Comparison of ENCODE assay signal across 1 cellular context in the genomic region with DNA sequence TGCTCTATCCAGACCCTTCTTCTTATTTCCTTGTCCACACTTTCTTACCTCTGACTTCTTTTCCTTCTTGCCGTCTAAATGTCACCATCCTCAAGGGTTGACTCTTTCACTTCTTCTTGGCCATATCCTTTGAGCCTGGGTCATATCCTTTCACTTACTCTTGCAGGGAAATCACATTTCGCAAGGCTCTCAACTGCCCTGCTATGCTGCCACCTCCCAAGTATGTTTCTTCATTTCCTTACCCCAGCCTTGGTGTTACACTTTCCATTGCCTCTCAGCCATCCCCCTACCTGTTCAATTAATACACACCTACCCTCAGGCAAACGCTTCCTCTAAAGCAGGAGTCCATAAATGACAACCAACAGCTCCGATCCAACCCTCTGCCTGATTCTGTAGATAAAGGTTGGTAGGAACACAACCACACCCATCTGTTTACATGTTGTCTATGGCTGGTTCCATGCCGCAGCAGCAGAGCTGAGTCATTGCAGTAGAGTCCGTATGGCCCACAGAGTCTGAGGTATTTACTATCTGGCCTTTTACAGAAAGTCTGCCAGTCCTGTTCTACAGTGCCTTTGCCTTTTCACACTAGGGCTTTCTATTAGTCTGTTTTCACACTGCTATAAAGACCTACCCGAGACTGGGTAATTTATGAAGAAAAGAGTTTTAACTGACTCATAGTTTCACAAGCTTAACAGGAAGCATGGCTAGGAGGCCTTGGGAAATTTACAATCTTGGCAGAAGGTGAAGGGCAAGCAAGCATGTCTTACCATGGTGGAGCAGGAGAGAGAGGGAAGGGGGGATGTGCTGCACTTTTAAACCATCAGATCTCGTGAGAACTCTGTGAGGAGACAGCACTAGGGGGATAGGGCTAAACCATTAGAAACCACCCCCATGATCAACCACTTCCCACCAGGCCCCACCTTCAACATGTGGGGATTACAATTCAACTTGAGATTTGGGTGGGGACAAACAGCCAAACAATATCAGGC.
TF ChIP-seq lines count a peak whose summit lies in the region.

No MANE protein-coding gene starts in this region.

TF ChIP-seq in K562, 482 proteins besides CTCF, POLR2A, EP300 and RAD21 (continued from another document and continues in another):
- TF ChIP-seq MAFF (IDR thresholded peaks at IDR 0.05; ENCODE audit: low read length) (peak; percentile 86), XRCC3 (IDR thresholded peaks at IDR 0.05) (no peak), BACH1 (tag; IDR thresholded peaks at IDR 0.05) (peak; percentile 79), MAFG (tag; conservative IDR thresholded peaks at IDR 0.05) (peak; percentile 88), SMARCA5 (IDR thresholded peaks at IDR 0.05) (peak; percentile 67; the same call in 1 of the 2 replicates), ZNF431 (CRISPR knock-in tag; IDR thresholded peaks at IDR 0.05) (no peak), ASH1L (IDR thresholded peaks at IDR 0.05; ENCODE audit: borderline replicate concordance, low read depth, partially characterized antibody) (no peak), NFE2 (IDR thresholded peaks at IDR 0.05; ENCODE audit: low read depth) (peak; percentile 95), CBFA2T3 (IDR thresholded peaks at IDR 0.05) (0 out of 2 replicates have a peak, but pooled peaks have one; percentile 12), ELF4 (CRISPR knock-in tag; IDR thresholded peaks at IDR 0.05) (0 out of 2 replicates have a peak, but pooled peaks have one; percentile 39), SOX6 (IDR thresholded peaks at IDR 0.05) (peak; percentile 63), SRSF1 (IDR thresholded peaks at IDR 0.05; ENCODE audit: low read depth, low read length) (no peak), NRF1 (conservative IDR thresholded peaks at IDR 0.05 in 1 of 2, IDR thresholded peaks at IDR 0.05 in 1 of 2) (no peak), DMBX1 (CRISPR knock-in tag; IDR thresholded peaks at IDR 0.05; ENCODE audit: borderline replicate concordance) (0 out of 2 replicates have a peak, but pooled peaks have one; percentile 30), ZNF583 (CRISPR knock-in tag; IDR thresholded peaks at IDR 0.05) (no peak), TCF7L2 (IDR thresholded peaks at IDR 0.05; ENCODE audit: low read depth, low read length) (no peak), FOXK1 (CRISPR knock-in tag; IDR thresholded peaks at IDR 0.05; ENCODE audit: borderline replicate concordance) (no peak), ETV6 (IDR thresholded peaks at IDR 0.05; ENCODE audit: borderline replicate concordance in 1 of 2, low read depth in 2 of 2, low read length in 1 of 2) (no peak), ETV6 (CRISPR knock-in tag; IDR thresholded peaks at IDR 0.05; ENCODE audit: borderline replicate concordance) (no peak), JUND (IDR thresholded peaks at IDR 0.05; ENCODE audit: borderline replicate concordance, low read depth, low read length) (peak; percentile 68; the same call in 1 of the 2 replicates), JUND (tag; IDR thresholded peaks at IDR 0.05; ENCODE audit: borderline replicate concordance, low read depth, low read length) (peak; percentile 79; the same call in 2 of the 3 replicates), ZNF197 (CRISPR knock-in tag; IDR thresholded peaks at IDR 0.05; ENCODE audit: low read depth) (peak; percentile 42; the same call in 1 of the 2 replicates)
- TF ChIP-seq, protein P1, sequence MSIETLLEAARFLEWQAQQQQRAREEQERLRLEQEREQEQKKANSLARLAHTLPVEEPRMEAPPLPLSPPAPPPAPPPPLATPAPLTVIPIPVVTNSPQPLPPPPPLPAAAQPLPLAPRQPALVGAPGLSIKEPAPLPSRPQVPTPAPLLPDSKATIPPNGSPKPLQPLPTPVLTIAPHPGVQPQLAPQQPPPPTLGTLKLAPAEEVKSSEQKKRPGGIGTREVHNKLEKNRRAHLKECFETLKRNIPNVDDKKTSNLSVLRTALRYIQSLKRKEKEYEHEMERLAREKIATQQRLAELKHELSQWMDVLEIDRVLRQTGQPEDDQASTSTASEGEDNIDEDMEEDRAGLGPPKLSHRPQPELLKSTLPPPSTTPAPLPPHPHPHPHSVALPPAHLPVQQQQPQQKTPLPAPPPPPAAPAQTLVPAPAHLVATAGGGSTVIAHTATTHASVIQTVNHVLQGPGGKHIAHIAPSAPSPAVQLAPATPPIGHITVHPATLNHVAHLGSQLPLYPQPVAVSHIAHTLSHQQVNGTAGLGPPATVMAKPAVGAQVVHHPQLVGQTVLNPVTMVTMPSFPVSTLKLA (conservative IDR thresholded peaks at IDR 0.05), result peak; percentile 39 to 57; a peak in 2 of 4 replicates
- TF ChIP-seq, protein P2, sequence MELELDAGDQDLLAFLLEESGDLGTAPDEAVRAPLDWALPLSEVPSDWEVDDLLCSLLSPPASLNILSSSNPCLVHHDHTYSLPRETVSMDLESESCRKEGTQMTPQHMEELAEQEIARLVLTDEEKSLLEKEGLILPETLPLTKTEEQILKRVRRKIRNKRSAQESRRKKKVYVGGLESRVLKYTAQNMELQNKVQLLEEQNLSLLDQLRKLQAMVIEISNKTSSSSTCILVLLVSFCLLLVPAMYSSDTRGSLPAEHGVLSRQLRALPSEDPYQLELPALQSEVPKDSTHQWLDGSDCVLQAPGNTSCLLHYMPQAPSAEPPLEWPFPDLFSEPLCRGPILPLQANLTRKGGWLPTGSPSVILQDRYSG (tag; conservative IDR thresholded peaks at IDR 0.05; ENCODE audit: low read depth), result peak; percentile 68; the same call in 1 of the 2 replicates
- TF ChIP-seq, protein P3, sequence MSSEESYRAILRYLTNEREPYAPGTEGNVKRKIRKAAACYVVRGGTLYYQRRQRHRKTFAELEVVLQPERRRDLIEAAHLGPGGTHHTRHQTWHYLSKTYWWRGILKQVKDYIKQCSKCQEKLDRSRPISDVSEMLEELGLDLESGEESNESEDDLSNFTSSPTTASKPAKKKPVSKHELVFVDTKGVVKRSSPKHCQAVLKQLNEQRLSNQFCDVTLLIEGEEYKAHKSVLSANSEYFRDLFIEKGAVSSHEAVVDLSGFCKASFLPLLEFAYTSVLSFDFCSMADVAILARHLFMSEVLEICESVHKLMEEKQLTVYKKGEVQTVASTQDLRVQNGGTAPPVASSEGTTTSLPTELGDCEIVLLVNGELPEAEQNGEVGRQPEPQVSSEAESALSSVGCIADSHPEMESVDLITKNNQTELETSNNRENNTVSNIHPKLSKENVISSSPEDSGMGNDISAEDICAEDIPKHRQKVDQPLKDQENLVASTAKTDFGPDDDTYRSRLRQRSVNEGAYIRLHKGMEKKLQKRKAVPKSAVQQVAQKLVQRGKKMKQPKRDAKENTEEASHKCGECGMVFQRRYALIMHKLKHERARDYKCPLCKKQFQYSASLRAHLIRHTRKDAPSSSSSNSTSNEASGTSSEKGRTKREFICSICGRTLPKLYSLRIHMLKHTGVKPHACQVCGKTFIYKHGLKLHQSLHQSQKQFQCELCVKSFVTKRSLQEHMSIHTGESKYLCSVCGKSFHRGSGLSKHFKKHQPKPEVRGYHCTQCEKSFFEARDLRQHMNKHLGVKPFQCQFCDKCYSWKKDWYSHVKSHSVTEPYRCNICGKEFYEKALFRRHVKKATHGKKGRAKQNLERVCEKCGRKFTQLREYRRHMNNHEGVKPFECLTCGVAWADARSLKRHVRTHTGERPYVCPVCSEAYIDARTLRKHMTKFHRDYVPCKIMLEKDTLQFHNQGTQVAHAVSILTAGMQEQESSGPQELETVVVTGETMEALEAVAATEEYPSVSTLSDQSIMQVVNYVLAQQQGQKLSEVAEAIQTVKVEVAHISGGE (CRISPR knock-in tag; IDR thresholded peaks at IDR 0.05), result peak in 1 of 3 experiments; percentile 57; a peak in 1 of 6 replicates
- TF ChIP-seq, protein P4, sequence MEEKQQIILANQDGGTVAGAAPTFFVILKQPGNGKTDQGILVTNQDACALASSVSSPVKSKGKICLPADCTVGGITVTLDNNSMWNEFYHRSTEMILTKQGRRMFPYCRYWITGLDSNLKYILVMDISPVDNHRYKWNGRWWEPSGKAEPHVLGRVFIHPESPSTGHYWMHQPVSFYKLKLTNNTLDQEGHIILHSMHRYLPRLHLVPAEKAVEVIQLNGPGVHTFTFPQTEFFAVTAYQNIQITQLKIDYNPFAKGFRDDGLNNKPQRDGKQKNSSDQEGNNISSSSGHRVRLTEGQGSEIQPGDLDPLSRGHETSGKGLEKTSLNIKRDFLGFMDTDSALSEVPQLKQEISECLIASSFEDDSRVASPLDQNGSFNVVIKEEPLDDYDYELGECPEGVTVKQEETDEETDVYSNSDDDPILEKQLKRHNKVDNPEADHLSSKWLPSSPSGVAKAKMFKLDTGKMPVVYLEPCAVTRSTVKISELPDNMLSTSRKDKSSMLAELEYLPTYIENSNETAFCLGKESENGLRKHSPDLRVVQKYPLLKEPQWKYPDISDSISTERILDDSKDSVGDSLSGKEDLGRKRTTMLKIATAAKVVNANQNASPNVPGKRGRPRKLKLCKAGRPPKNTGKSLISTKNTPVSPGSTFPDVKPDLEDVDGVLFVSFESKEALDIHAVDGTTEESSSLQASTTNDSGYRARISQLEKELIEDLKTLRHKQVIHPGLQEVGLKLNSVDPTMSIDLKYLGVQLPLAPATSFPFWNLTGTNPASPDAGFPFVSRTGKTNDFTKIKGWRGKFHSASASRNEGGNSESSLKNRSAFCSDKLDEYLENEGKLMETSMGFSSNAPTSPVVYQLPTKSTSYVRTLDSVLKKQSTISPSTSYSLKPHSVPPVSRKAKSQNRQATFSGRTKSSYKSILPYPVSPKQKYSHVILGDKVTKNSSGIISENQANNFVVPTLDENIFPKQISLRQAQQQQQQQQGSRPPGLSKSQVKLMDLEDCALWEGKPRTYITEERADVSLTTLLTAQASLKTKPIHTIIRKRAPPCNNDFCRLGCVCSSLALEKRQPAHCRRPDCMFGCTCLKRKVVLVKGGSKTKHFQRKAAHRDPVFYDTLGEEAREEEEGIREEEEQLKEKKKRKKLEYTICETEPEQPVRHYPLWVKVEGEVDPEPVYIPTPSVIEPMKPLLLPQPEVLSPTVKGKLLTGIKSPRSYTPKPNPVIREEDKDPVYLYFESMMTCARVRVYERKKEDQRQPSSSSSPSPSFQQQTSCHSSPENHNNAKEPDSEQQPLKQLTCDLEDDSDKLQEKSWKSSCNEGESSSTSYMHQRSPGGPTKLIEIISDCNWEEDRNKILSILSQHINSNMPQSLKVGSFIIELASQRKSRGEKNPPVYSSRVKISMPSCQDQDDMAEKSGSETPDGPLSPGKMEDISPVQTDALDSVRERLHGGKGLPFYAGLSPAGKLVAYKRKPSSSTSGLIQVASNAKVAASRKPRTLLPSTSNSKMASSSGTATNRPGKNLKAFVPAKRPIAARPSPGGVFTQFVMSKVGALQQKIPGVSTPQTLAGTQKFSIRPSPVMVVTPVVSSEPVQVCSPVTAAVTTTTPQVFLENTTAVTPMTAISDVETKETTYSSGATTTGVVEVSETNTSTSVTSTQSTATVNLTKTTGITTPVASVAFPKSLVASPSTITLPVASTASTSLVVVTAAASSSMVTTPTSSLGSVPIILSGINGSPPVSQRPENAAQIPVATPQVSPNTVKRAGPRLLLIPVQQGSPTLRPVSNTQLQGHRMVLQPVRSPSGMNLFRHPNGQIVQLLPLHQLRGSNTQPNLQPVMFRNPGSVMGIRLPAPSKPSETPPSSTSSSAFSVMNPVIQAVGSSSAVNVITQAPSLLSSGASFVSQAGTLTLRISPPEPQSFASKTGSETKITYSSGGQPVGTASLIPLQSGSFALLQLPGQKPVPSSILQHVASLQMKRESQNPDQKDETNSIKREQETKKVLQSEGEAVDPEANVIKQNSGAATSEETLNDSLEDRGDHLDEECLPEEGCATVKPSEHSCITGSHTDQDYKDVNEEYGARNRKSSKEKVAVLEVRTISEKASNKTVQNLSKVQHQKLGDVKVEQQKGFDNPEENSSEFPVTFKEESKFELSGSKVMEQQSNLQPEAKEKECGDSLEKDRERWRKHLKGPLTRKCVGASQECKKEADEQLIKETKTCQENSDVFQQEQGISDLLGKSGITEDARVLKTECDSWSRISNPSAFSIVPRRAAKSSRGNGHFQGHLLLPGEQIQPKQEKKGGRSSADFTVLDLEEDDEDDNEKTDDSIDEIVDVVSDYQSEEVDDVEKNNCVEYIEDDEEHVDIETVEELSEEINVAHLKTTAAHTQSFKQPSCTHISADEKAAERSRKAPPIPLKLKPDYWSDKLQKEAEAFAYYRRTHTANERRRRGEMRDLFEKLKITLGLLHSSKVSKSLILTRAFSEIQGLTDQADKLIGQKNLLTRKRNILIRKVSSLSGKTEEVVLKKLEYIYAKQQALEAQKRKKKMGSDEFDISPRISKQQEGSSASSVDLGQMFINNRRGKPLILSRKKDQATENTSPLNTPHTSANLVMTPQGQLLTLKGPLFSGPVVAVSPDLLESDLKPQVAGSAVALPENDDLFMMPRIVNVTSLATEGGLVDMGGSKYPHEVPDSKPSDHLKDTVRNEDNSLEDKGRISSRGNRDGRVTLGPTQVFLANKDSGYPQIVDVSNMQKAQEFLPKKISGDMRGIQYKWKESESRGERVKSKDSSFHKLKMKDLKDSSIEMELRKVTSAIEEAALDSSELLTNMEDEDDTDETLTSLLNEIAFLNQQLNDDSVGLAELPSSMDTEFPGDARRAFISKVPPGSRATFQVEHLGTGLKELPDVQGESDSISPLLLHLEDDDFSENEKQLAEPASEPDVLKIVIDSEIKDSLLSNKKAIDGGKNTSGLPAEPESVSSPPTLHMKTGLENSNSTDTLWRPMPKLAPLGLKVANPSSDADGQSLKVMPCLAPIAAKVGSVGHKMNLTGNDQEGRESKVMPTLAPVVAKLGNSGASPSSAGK (IDR thresholded peaks at IDR 0.05), result peak; percentile 49
- TF ChIP-seq, protein P5, sequence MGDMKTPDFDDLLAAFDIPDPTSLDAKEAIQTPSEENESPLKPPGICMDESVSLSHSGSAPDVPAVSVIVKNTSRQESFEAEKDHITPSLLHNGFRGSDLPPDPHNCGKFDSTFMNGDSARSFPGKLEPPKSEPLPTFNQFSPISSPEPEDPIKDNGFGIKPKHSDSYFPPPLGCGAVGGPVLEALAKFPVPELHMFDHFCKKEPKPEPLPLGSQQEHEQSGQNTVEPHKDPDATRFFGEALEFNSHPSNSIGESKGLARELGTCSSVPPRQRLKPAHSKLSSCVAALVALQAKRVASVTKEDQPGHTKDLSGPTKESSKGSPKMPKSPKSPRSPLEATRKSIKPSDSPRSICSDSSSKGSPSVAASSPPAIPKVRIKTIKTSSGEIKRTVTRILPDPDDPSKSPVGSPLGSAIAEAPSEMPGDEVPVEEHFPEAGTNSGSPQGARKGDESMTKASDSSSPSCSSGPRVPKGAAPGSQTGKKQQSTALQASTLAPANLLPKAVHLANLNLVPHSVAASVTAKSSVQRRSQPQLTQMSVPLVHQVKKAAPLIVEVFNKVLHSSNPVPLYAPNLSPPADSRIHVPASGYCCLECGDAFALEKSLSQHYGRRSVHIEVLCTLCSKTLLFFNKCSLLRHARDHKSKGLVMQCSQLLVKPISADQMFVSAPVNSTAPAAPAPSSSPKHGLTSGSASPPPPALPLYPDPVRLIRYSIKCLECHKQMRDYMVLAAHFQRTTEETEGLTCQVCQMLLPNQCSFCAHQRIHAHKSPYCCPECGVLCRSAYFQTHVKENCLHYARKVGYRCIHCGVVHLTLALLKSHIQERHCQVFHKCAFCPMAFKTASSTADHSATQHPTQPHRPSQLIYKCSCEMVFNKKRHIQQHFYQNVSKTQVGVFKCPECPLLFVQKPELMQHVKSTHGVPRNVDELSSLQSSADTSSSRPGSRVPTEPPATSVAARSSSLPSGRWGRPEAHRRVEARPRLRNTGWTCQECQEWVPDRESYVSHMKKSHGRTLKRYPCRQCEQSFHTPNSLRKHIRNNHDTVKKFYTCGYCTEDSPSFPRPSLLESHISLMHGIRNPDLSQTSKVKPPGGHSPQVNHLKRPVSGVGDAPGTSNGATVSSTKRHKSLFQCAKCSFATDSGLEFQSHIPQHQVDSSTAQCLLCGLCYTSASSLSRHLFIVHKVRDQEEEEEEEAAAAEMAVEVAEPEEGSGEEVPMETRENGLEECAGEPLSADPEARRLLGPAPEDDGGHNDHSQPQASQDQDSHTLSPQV (IDR thresholded peaks at IDR 0.05), result peak; percentile 81
